ENCODE assay signal across 10 cellular contexts in the genomic region with DNA sequence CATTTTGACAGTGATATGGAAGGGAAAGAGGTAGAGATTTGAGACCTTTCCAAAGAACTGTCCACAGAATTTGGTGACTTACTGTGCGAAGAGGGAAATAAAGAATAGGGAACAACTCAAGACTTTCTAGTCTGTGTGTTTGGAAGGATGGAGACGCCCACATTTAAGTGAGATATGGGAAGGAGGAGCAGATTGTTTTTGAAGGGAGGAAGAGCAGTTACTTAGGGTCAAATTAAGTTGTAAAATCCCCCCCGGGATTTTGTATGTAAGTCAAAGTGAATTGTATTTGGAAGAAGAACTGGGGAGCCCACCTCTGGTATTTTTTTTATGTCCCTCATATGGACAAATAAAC. TPM values are rescaled to one million over a fixed set of nuclear protein-coding genes. Genes with fewer than 3 reads are reported as not detected.
A peak's percentile ranks its signal among the peaks of the same experiment; 100 is the strongest.
DNase-seq lines count a peak whose midpoint lies in the region; ATAC-seq and TF ChIP-seq lines count a peak whose summit lies in the region.
"Had no signal": no experiment of that assay in that cellular context is flagged by ENCODE, and none has a peak within 500 bp of the region (broad histone marks: within the 10 kb centered on the region; RNA-seq: fewer than 3 reads in every experiment).

No MANE protein-coding gene starts in this region.

- H3K4me3 ChIP-seq in H7 (ENCODE audit: insufficient read depth, low read depth, low read length): peak overlapping the region; percentile 92
- peak overlapping the region; percentile 96 for H3K4me3 ChIP-seq in SU-DHL-6 (ENCODE audit: insufficient read depth, low read length, poor library complexity, severe bottlenecking)
- H3K4me3 ChIP-seq in iPS-18a (ENCODE audit: low read length): peak overlapping the region; percentile 85
- peak overlapping the region; percentile 76 to 98 for H3K4me3 ChIP-seq in stomach smooth muscle (ENCODE audit: low read length in 2 of 2)

- peaks cover 9% of the 10 kb centered on the region; the same call in 1 of the 2 replicates for H3F3A ChIP-seq in SU-DHL-6 (ENCODE audit: insufficient read depth)

- peaks cover 19% of the 10 kb centered on the region; the same call in 1 of the 2 replicates for H4K20me1 ChIP-seq in SU-DHL-6 (ENCODE audit: low read depth, low read length)

- 0 out of 2 replicates have a peak overlapping the region, but pooled peaks have one; percentile 65 for H3K27ac ChIP-seq in SU-DHL-6 (ENCODE audit: low read depth, low read length)
- no peak overlapping the region for H3K27ac ChIP-seq in iPS-18a (ENCODE audit: low read length)
- H3K27ac ChIP-seq in stomach smooth muscle (ENCODE audit: low read length): no peak overlapping the region

- peaks cover 2% of the 10 kb centered on the region; the same call in 1 of the 2 replicates for H3K36me3 ChIP-seq in H7 (replicated peaks; ENCODE audit: control insufficient read depth, insufficient read depth, low read length)
- H3K36me3 ChIP-seq in SU-DHL-6 (ENCODE audit: low read length): peaks cover 8% of the 10 kb centered on the region; the same call in 1 of the 2 replicates
- H3K36me3 ChIP-seq in iPS-18a (ENCODE audit: control insufficient read depth, low read depth, low read length): peaks cover 14% of the 10 kb centered on the region
- peaks cover 5 to 7% of the 10 kb centered on the region in 2 donors for H3K36me3 ChIP-seq in stomach smooth muscle (ENCODE audit: control insufficient read depth in 2 of 2, insufficient read depth in 2 of 2, low read length in 2 of 2)

- H3K9ac ChIP-seq in SU-DHL-6 (ENCODE audit: low read length) (peak overlapping the region; percentile 81), iPS-18a (ENCODE audit: low read length) (peak overlapping the region; percentile 65), stomach smooth muscle (ENCODE audit: low read length in 2 of 2) (peak overlapping the region in 1 of 2 donors; percentile 75)

- DNase-seq in H7 (no peak), NCI-H187 treated with DMSO at 0.1 percent for 48 hours (lab: John Stamatoyannopoulos, UW) (no peak), HK-2 (ENCODE audit: unreplicated experiment) (no peak)
- DNase-seq: stimulated activated naive CD4-positive, alpha-beta T cell treated with Interleukin-2 at 50 U/mL for 16 hours had no signal

- no peak for ATAC-seq in HG03520 (IDR thresholded peaks at IDR 0.05; ENCODE audit: unreplicated experiment)
- ATAC-seq in HG02588 (IDR thresholded peaks at IDR 0.05; ENCODE audit: unreplicated experiment): no peak
- ATAC-seq: T-cell had no signal

- H2AFZ ChIP-seq in SU-DHL-6 (ENCODE audit: low read depth, low read length, severe bottlenecking): no peak overlapping the region

- H3K4me1 ChIP-seq in iPS-18a (ENCODE audit: control insufficient read depth, low read depth, low read length) (peaks cover 24% of the 10 kb centered on the region), stomach smooth muscle (ENCODE audit: control insufficient read depth, insufficient read depth, low read length) (peaks cover 5% of the 10 kb centered on the region)

- peaks cover 80% of the 10 kb centered on the region for H3K79me2 ChIP-seq in SU-DHL-6 (ENCODE audit: insufficient read depth, low read length)

- peak overlapping the region; percentile 94 for H3K4me2 ChIP-seq in SU-DHL-6 (ENCODE audit: low read depth, low read length, poor library complexity, severe bottlenecking)

- H3K9me2 ChIP-seq in SU-DHL-6 (replicated peaks; ENCODE audit: insufficient read depth, low read length): no peaks in the 10 kb centered on the region

- H3K27me3 ChIP-seq in H7 (ENCODE audit: control insufficient read depth, insufficient read depth, low read length) (no peaks in the 10 kb centered on the region), SU-DHL-6 (ENCODE audit: low read length) (no peaks in the 10 kb centered on the region), iPS-18a (ENCODE audit: control insufficient read depth, insufficient read depth, low read length) (no peaks in the 10 kb centered on the region), stomach smooth muscle (ENCODE audit: control insufficient read depth in 1 of 2, insufficient read depth in 2 of 2, low read length in 2 of 2) (no peaks in the 10 kb centered on the region)

- TF ChIP-seq CTCF in SU-DHL-6 (IDR thresholded peaks at IDR 0.05; ENCODE audit: insufficient read depth, low read length, poor library complexity, severe bottlenecking): no peak

- no peaks in the 10 kb centered on the region for H3K9me3 ChIP-seq in SU-DHL-6 (ENCODE audit: insufficient read depth, low read length)
- H3K9me3 ChIP-seq in iPS-18a (ENCODE audit: control insufficient read depth, low read depth, low read length): no peaks in the 10 kb centered on the region
- H3K9me3 ChIP-seq in stomach smooth muscle (ENCODE audit: control insufficient read depth in 2 of 2, low read length in 2 of 2): no peaks in the 10 kb centered on the region

RNA-seq across cellular contexts. Expression of a gene that starts 1.2 kb away (rescaled TPM):
- total RNA-seq in H7 (2014; rRNA removed; shearing (Covaris generic)): 13.0 and 17.0 TPM in 2 replicates
